Comparison of ENCODE assay signal across 28 cellular contexts in genomic region chr10:90604636-90605035, GRCh38.
"Had no signal": no experiment of that assay in that cellular context is flagged by ENCODE, and none has a peak within 500 bp of the region (broad histone marks: within the 10 kb centered on the region; RNA-seq: fewer than 3 reads in every experiment).

No MANE protein-coding gene starts in this region.

- H3K4me1 ChIP-seq: ascending aorta, foreskin keratinocyte, heart right ventricle, psoas muscle, right atrium auricular region, stomach, thyroid gland, upper lobe of left lung, vagina had no signal

- H3K27ac ChIP-seq: ascending aorta, brain microvascular endothelial cell, coronary artery, dorsolateral prefrontal cortex, foreskin keratinocyte, heart right ventricle, psoas muscle, right atrium auricular region, stomach, thyroid gland, upper lobe of left lung, vagina had no signal

- H3K36me3 Mint-ChIP-seq: activated naive CD8-positive, alpha-beta T cell treated with anti-CD3 and anti-CD28 coated beads for 36 hours; stimulated activated naive B cell treated with anti-CD40 and anti-IgM and Interleukin-4, amounts not matched to agents 10 μg/mL and 1 μg/mL and 100 μg/mL, for 72 hours had no signal

- H3K27me3 ChIP-seq: ascending aorta, brain microvascular endothelial cell, heart right ventricle, right atrium auricular region, stomach, thyroid gland, upper lobe of left lung, vagina had no signal

- H3K4me1 Mint-ChIP-seq: activated B cell treated with CpG ODN at 0.5 μM for 24 hours; activated naive CD8-positive, alpha-beta T cell treated with anti-CD3 and anti-CD28 coated beads for 36 hours; naive thymus-derived CD8-positive, alpha-beta T cell; neural crest cell; stimulated activated naive B cell treated with anti-CD40 and anti-IgM and Interleukin-4, amounts not matched to agents 10 μg/mL and 1 μg/mL and 100 μg/mL, for 72 hours had no signal

- H3K36me3 ChIP-seq: ascending aorta, brain microvascular endothelial cell, heart right ventricle, right atrium auricular region, stomach, thyroid gland, upper lobe of left lung, vagina had no signal

- H3K9me3 ChIP-seq: ascending aorta, psoas muscle, right atrium auricular region, stomach, thyroid gland, upper lobe of left lung, vagina had no signal

- H3K27ac Mint-ChIP-seq: activated B cell treated with CpG ODN at 0.5 μM for 24 hours; activated CD8-positive, alpha-beta T cell treated with anti-CD3 and anti-CD28 coated beads for 36 hours; activated naive CD8-positive, alpha-beta T cell treated with anti-CD3 and anti-CD28 coated beads for 36 hours; effector memory CD8-positive, alpha-beta T cell; naive thymus-derived CD8-positive, alpha-beta T cell; stimulated activated naive B cell treated with anti-CD40 and anti-IgM and Interleukin-4, amounts not matched to agents 10 μg/mL and 1 μg/mL and 100 μg/mL, for 72 hours had no signal

- DNase-seq: activated B cell treated with CpG ODN at 0.5 μM for 24 hours; activated CD4-positive, alpha-beta T cell treated with anti-CD3 and anti-CD28 coated beads, Interleukin-2, amount 50 U/mL, for 1 hour; activated CD8-positive, alpha-beta T cell treated with anti-CD3 and anti-CD28 coated beads for 36 hours; activated naive CD4-positive, alpha-beta T cell; activated naive CD8-positive, alpha-beta T cell treated with anti-CD3 and anti-CD28 coated beads for 36 hours; activated T-cell treated with anti-CD3 and anti-CD28 coated beads, Interleukin-2, amount 50 U/mL, for 48 hours; brain microvascular endothelial cell; dorsolateral prefrontal cortex; effector memory CD8-positive, alpha-beta T cell; foreskin keratinocyte; heart right ventricle; left ventricle myocardium superior; naive thymus-derived CD8-positive, alpha-beta T cell; nucleus accumbens; psoas muscle; stimulated activated CD4-positive, alpha-beta T cell treated with anti-CD3 and anti-CD28 coated beads, Interleukin-15, amount 100 ng/mL, for 24 hours; stimulated activated CD4-positive, alpha-beta T cell treated with anti-CD3 and anti-CD28 coated beads, Interleukin-2, amount 100 ng/mL, for 24 hours; stimulated activated naive B cell treated with anti-CD40 and anti-IgM and Interleukin-4, amounts not matched to agents 10 μg/mL and 1 μg/mL and 100 μg/mL, for 72 hours; stomach; T-helper 2 cell; thyroid gland; upper lobe of left lung had no signal

- H3K4me3 Mint-ChIP-seq: activated B cell treated with CpG ODN at 0.5 μM for 24 hours; activated CD8-positive, alpha-beta T cell treated with anti-CD3 and anti-CD28 coated beads for 36 hours; activated naive CD8-positive, alpha-beta T cell treated with anti-CD3 and anti-CD28 coated beads for 36 hours; effector memory CD8-positive, alpha-beta T cell; naive thymus-derived CD8-positive, alpha-beta T cell; neural crest cell; stimulated activated naive B cell treated with anti-CD40 and anti-IgM and Interleukin-4, amounts not matched to agents 10 μg/mL and 1 μg/mL and 100 μg/mL, for 72 hours had no signal

- H2AFZ ChIP-seq: parathyroid adenoma had no signal

- H3K27me3 Mint-ChIP-seq: activated B cell treated with CpG ODN at 0.5 μM for 24 hours; activated CD8-positive, alpha-beta T cell treated with anti-CD3 and anti-CD28 coated beads for 36 hours; activated naive CD8-positive, alpha-beta T cell treated with anti-CD3 and anti-CD28 coated beads for 36 hours; effector memory CD8-positive, alpha-beta T cell had no signal

- H3K4me3 ChIP-seq: ascending aorta, coronary artery, dorsolateral prefrontal cortex, heart right ventricle, psoas muscle, right atrium auricular region, stomach, thyroid gland, upper lobe of left lung, vagina had no signal

- H3K9ac ChIP-seq: parathyroid adenoma had no signal

- H3K9me3 Mint-ChIP-seq: activated B cell treated with CpG ODN at 0.5 μM for 24 hours; activated CD8-positive, alpha-beta T cell treated with anti-CD3 and anti-CD28 coated beads for 36 hours had no signal

- ATAC-seq: activated CD8-positive, alpha-beta T cell treated with anti-CD3 and anti-CD28 coated beads for 36 hours; effector memory CD8-positive, alpha-beta T cell; foreskin keratinocyte; heart right ventricle; left ventricle myocardium superior; naive thymus-derived CD8-positive, alpha-beta T cell; psoas muscle; stimulated activated naive B cell treated with anti-CD40 and anti-IgM and Interleukin-4, amounts not matched to agents 10 μg/mL and 1 μg/mL and 100 μg/mL, for 72 hours had no signal
